Comparison of ENCODE assay signal across 1 cellular context in the genomic region with DNA sequence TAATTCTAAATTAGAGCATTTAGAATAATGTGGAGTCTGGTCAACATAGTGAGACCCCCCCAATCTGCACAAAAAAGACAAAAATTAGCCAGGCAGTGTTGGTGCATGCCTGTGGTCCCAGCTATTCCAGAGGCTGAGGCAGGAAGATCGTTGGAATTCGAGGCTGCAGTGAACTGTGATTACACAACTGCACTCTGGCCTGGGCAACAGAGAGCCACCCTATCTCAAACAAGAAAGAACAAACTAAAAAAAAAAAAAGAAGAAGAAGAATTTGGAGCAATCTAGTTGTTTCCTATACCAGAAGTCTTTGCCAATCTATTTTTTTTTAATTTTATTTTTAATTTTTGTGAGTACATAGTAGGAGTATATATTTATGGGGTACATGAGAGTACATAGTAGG.
TF ChIP-seq lines count a peak whose summit lies in the region.

No MANE protein-coding gene starts in this region.

TF ChIP-seq in HepG2, 621 proteins besides CTCF, POLR2A, EP300 and RAD21 (continued from another document and continues in another):
- TF ChIP-seq, protein P1, sequence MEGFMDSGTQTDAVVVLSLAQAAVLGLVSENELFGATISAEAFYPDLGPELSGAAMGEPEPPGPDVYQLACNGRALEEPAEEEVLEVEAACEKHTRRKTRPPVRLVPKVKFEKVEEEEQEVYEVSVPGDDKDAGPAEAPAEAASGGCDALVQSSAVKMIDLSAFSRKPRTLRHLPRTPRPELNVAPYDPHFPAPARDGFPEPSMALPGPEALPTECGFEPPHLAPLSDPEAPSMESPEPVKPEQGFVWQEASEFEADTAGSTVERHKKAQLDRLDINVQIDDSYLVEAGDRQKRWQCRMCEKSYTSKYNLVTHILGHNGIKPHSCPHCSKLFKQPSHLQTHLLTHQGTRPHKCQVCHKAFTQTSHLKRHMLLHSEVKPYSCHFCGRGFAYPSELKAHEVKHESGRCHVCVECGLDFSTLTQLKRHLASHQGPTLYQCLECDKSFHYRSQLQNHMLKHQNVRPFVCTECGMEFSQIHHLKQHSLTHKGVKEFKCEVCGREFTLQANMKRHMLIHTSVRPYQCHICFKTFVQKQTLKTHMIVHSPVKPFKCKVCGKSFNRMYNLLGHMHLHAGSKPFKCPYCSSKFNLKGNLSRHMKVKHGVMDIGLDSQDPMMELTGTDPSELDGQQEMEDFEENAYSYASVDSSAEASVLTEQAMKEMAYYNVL (CRISPR knock-in tag; IDR thresholded peaks at IDR 0.05; ENCODE audit: borderline replicate concordance), result peak; percentile 90; the same call in 1 of the 2 replicates
- TF ChIP-seq, protein P2, sequence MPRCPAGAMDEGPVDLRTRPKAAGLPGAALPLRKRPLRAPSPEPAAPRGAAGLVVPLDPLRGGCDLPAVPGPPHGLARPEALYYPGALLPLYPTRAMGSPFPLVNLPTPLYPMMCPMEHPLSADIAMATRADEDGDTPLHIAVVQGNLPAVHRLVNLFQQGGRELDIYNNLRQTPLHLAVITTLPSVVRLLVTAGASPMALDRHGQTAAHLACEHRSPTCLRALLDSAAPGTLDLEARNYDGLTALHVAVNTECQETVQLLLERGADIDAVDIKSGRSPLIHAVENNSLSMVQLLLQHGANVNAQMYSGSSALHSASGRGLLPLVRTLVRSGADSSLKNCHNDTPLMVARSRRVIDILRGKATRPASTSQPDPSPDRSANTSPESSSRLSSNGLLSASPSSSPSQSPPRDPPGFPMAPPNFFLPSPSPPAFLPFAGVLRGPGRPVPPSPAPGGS (CRISPR knock-in tag; IDR thresholded peaks at IDR 0.05), result no peak
- TF ChIP-seq ZFX (CRISPR knock-in tag; IDR thresholded peaks at IDR 0.05; ENCODE audit: low read depth) (peak; percentile 55), ATRX (CRISPR knock-in tag; IDR thresholded peaks at IDR 0.05; ENCODE audit: borderline replicate concordance) (no peak), ZBTB3 (CRISPR knock-in tag; IDR thresholded peaks at IDR 0.05; ENCODE audit: borderline replicate concordance, low read depth) (peak; percentile 60; the same call in 1 of the 2 replicates), ZNF691 (CRISPR knock-in tag; IDR thresholded peaks at IDR 0.05; ENCODE audit: borderline replicate concordance, low read depth) (no peak), ZSCAN31 (CRISPR knock-in tag; IDR thresholded peaks at IDR 0.05; ENCODE audit: low read depth) (no peak), MEIS2 (CRISPR knock-in tag; IDR thresholded peaks at IDR 0.05) (peak; percentile 44; the same call in 1 of the 2 replicates), GABPB1 (CRISPR knock-in tag; IDR thresholded peaks at IDR 0.05) (0 out of 2 replicates have a peak, but pooled peaks have one; percentile 18), KAT7 (CRISPR knock-in tag; IDR thresholded peaks at IDR 0.05; ENCODE audit: borderline replicate concordance) (peak; percentile 56; the same call in 1 of the 2 replicates), ZNF570 (CRISPR knock-in tag; IDR thresholded peaks at IDR 0.05; ENCODE audit: borderline replicate concordance) (no peak), ETS1 (CRISPR knock-in tag; IDR thresholded peaks at IDR 0.05) (no peak), RNF2 (conservative IDR thresholded peaks at IDR 0.05; ENCODE audit: low read depth) (no peak), ZSCAN20 (CRISPR knock-in tag; IDR thresholded peaks at IDR 0.05; ENCODE audit: borderline replicate concordance) (no peak), ZNF572 (CRISPR knock-in tag; IDR thresholded peaks at IDR 0.05) (no peak), MIXL1 (CRISPR knock-in tag; IDR thresholded peaks at IDR 0.05) (peak; percentile 65; the same call in 1 of the 2 replicates), PHF8 (CRISPR knock-in tag; IDR thresholded peaks at IDR 0.05) (no peak), NFKB2 (CRISPR knock-in tag; IDR thresholded peaks at IDR 0.05; ENCODE audit: borderline replicate concordance) (no peak), BATF2 (CRISPR knock-in tag; IDR thresholded peaks at IDR 0.05) (no peak), ZNF816 (CRISPR knock-in tag; IDR thresholded peaks at IDR 0.05; ENCODE audit: borderline replicate concordance) (no peak), MAX (IDR thresholded peaks at IDR 0.05) (peak; percentile 38; the same call in 1 of the 2 replicates), NCOR1 (IDR thresholded peaks at IDR 0.05; ENCODE audit: borderline replicate concordance, low read length) (no peak; the same call in 1 of the 2 replicates), ZNF510 (CRISPR knock-in tag; IDR thresholded peaks at IDR 0.05; ENCODE audit: low read depth) (no peak), FIP1L1 (IDR thresholded peaks at IDR 0.05; ENCODE audit: borderline replicate concordance, insufficient read depth, low read depth, low read length) (no peak), FLYWCH1 (CRISPR knock-in tag; IDR thresholded peaks at IDR 0.05) (no peak), ZNF761 (CRISPR knock-in tag; conservative IDR thresholded peaks at IDR 0.05) (no peak), NFRKB (IDR thresholded peaks at IDR 0.05) (no peak), SSRP1 (CRISPR knock-in tag; IDR thresholded peaks at IDR 0.05) (no peak), FOXP4 (CRISPR knock-in tag; IDR thresholded peaks at IDR 0.05) (peak; percentile 68), ZNF138 (CRISPR knock-in tag; IDR thresholded peaks at IDR 0.05; ENCODE audit: low read depth) (no peak), PCBP1 (IDR thresholded peaks at IDR 0.05; ENCODE audit: borderline replicate concordance, low read depth, low read length) (no peak), HOXA7 (CRISPR knock-in tag; IDR thresholded peaks at IDR 0.05) (no peak), NKX3-1 (CRISPR knock-in tag; IDR thresholded peaks at IDR 0.05) (no peak), ZNF629 (CRISPR knock-in tag; conservative IDR thresholded peaks at IDR 0.05) (no peak), FOXJ3 (CRISPR knock-in tag; IDR thresholded peaks at IDR 0.05; ENCODE audit: borderline replicate concordance) (0 out of 2 replicates have a peak, but pooled peaks have one; percentile 54), CEBPB (IDR thresholded peaks at IDR 0.05; ENCODE audit: borderline replicate concordance, low read depth, low read length) (peak; percentile 95), ZNF543 (CRISPR knock-in tag; IDR thresholded peaks at IDR 0.05) (no peak), BRD4 (CRISPR knock-in tag; IDR thresholded peaks at IDR 0.05) (no peak), PCBP2 (optimal IDR thresholded peaks at IDR 0.05; ENCODE audit: low read depth, low read length, poor library complexity, severe bottlenecking) (no peak), SCMH1 (CRISPR knock-in tag; IDR thresholded peaks at IDR 0.05; ENCODE audit: borderline replicate concordance) (no peak)
- TF ChIP-seq, protein P3, sequence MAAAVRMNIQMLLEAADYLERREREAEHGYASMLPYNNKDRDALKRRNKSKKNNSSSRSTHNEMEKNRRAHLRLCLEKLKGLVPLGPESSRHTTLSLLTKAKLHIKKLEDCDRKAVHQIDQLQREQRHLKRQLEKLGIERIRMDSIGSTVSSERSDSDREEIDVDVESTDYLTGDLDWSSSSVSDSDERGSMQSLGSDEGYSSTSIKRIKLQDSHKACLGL (CRISPR knock-in tag; IDR thresholded peaks at IDR 0.05), result no peak
- TF ChIP-seq, protein P4, sequence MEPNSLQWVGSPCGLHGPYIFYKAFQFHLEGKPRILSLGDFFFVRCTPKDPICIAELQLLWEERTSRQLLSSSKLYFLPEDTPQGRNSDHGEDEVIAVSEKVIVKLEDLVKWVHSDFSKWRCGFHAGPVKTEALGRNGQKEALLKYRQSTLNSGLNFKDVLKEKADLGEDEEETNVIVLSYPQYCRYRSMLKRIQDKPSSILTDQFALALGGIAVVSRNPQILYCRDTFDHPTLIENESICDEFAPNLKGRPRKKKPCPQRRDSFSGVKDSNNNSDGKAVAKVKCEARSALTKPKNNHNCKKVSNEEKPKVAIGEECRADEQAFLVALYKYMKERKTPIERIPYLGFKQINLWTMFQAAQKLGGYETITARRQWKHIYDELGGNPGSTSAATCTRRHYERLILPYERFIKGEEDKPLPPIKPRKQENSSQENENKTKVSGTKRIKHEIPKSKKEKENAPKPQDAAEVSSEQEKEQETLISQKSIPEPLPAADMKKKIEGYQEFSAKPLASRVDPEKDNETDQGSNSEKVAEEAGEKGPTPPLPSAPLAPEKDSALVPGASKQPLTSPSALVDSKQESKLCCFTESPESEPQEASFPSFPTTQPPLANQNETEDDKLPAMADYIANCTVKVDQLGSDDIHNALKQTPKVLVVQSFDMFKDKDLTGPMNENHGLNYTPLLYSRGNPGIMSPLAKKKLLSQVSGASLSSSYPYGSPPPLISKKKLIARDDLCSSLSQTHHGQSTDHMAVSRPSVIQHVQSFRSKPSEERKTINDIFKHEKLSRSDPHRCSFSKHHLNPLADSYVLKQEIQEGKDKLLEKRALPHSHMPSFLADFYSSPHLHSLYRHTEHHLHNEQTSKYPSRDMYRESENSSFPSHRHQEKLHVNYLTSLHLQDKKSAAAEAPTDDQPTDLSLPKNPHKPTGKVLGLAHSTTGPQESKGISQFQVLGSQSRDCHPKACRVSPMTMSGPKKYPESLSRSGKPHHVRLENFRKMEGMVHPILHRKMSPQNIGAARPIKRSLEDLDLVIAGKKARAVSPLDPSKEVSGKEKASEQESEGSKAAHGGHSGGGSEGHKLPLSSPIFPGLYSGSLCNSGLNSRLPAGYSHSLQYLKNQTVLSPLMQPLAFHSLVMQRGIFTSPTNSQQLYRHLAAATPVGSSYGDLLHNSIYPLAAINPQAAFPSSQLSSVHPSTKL (CRISPR knock-in tag; IDR thresholded peaks at IDR 0.05), result peak; percentile 84
- TF ChIP-seq, protein P5, sequence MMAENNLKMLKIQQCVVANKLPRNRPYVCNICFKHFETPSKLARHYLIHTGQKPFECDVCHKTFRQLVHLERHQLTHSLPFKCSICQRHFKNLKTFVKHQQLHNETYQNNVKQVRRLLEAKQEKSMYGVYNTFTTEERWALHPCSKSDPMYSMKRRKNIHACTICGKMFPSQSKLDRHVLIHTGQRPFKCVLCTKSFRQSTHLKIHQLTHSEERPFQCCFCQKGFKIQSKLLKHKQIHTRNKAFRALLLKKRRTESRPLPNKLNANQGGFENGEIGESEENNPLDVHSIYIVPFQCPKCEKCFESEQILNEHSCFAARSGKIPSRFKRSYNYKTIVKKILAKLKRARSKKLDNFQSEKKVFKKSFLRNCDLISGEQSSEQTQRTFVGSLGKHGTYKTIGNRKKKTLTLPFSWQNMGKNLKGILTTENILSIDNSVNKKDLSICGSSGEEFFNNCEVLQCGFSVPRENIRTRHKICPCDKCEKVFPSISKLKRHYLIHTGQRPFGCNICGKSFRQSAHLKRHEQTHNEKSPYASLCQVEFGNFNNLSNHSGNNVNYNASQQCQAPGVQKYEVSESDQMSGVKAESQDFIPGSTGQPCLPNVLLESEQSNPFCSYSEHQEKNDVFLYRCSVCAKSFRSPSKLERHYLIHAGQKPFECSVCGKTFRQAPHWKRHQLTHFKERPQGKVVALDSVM (CRISPR knock-in tag; IDR thresholded peaks at IDR 0.05), result peak; percentile 99
- TF ChIP-seq, protein P6, sequence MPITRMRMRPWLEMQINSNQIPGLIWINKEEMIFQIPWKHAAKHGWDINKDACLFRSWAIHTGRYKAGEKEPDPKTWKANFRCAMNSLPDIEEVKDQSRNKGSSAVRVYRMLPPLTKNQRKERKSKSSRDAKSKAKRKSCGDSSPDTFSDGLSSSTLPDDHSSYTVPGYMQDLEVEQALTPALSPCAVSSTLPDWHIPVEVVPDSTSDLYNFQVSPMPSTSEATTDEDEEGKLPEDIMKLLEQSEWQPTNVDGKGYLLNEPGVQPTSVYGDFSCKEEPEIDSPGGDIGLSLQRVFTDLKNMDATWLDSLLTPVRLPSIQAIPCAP (CRISPR knock-in tag; IDR thresholded peaks at IDR 0.05; ENCODE audit: low read depth), result no peak
- TF ChIP-seq, protein P7, sequence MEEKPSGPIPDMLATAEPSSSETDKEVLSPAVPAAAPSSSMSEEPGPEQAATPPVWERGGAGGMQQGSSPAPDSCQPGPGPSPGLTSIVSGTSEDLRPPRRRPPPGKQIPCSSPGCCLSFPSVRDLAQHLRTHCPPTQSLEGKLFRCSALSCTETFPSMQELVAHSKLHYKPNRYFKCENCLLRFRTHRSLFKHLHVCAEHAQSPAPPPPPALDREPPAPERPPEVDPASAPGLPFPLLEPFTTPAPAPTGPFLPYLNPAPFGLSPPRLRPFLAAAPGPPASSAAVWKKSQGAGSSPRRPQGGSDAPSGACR (CRISPR knock-in tag; IDR thresholded peaks at IDR 0.05), result no peak
